Comparison of ENCODE assay signal across 24 cellular contexts in the genomic region with DNA sequence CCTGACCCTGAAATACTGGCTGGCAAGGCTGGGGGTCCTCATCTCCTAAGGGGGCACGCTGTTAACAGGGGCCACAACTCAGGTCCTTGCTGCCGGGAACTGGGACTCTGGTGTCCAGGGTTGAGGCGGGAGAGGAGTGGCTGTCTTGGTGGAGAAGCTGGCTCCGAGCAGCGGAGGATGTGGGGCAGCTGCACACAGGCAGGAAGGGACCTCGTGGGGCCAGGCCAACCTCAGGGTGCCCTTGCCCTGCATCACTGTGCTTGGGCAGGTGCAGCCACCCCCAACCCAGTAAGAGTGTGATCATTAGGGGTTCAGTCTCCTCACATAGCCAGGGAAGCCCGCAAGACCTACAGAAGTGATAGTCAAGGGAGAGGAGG. TPM values are rescaled to one million over a fixed set of nuclear protein-coding genes. Genes with fewer than 3 reads are reported as not detected.
DNase-seq lines count a peak whose midpoint lies in the region; ATAC-seq and TF ChIP-seq lines count a peak whose summit lies in the region.
"Had no signal": no experiment of that assay in that cellular context is flagged by ENCODE, and none has a peak within 500 bp of the region (broad histone marks: within the 10 kb centered on the region; RNA-seq: fewer than 3 reads in every experiment).

No MANE protein-coding gene starts in this region.

- no peak overlapping the region for H2BK5ac ChIP-seq in mesendoderm (ENCODE audit: low read length)

- H3K56ac ChIP-seq in mesendoderm (ENCODE audit: low read length) = no peak overlapping the region

- H2BK15ac ChIP-seq in mesendoderm (replicated peaks; ENCODE audit: low read depth) = no peak overlapping the region

- peak; percentile 59 for DNase-seq in cardiac septum (ENCODE audit: low spot score)
- DNase-seq in Right ventricle myocardium inferior (ENCODE audit: missing footprints) = no peak
- peak in 6 of 10 donors; percentile 2 to 32 (median 20) for DNase-seq in dorsolateral prefrontal cortex
- DNase-seq in osteoblast (ENCODE audit: insufficient read length, low spot score, missing footprints) = peak; percentile 62
- no peak for DNase-seq in GF-D8 (lab: John Stamatoyannopoulos, UW)
- DNase-seq in activated T-cell treated with anti-CD3 and anti-CD28 coated beads, Interleukin-2, amount 50 U/mL, for 24 hours = no peak
- DNase-seq in mesendoderm = no peak
- DNase-seq: C1 segment of cervical spinal cord; CD4-positive, alpha-beta memory T cell; COR-L47; DMS53; GOT3; IMR-90; KG1; MM.1S; NCI-H2029; NCI-H2227 treated with DMSO at 0.1 percent for 48 hours; NCI-H526 treated with DMSO at 0.1 percent for 48 hours; RPMI8226; SHP77 treated with DMSO at 0.1 percent for 48 hours had no signal

- H3K4me2 ChIP-seq in osteoblast (ENCODE audit: insufficient read depth, low read length) = no peak overlapping the region
- H3K4me2 ChIP-seq in mesendoderm (ENCODE audit: low read length) = no peak overlapping the region

- ATAC-seq in Right ventricle myocardium inferior = no peak
- ATAC-seq: HCT116 had no signal

- no peak overlapping the region for H3K9ac ChIP-seq in mesendoderm (ENCODE audit: low read length)

- no peak overlapping the region for H3K4ac ChIP-seq in mesendoderm (ENCODE audit: low read depth, low read length)

- H3K79me2 ChIP-seq in osteoblast (ENCODE audit: insufficient read depth, low read length) (no peaks in the 10 kb centered on the region), mesendoderm (ENCODE audit: control insufficient read depth, insufficient read depth, low read length) (no peaks in the 10 kb centered on the region)

- H3K4me1 ChIP-seq in osteoblast (ENCODE audit: insufficient read depth, low read length) (no peaks in the 10 kb centered on the region), mesendoderm (ENCODE audit: control insufficient read depth, low read depth, low read length) (no peaks in the 10 kb centered on the region)

- H3K27me3 Mint-ChIP-seq in activated T-cell treated with anti-CD3 and anti-CD28 coated beads, Interleukin-2, amount 50 U/mL, for 24 hours = peaks cover 18% of the 10 kb centered on the region

- H3K27ac ChIP-seq in dorsolateral prefrontal cortex (no peak overlapping the region), osteoblast (ENCODE audit: low read depth, low read length) (no peak overlapping the region), mesendoderm (ENCODE audit: low read depth, low read length) (no peak overlapping the region)

- H3K36me3 Mint-ChIP-seq in activated T-cell treated with anti-CD3 and anti-CD28 coated beads, Interleukin-2, amount 50 U/mL, for 24 hours (ENCODE audit: low read depth) = no peaks in the 10 kb centered on the region
- H3K36me3 Mint-ChIP-seq: CD4-positive, alpha-beta memory T cell had no signal

- H3K18ac ChIP-seq in mesendoderm (ENCODE audit: low read length) = no peak overlapping the region

- H3K27ac Mint-ChIP-seq in activated T-cell treated with anti-CD3 and anti-CD28 coated beads, Interleukin-2, amount 50 U/mL, for 24 hours = no peak overlapping the region
- H3K27ac Mint-ChIP-seq: CD4-positive, alpha-beta memory T cell had no signal

- H3K4me1 Mint-ChIP-seq in activated T-cell treated with anti-CD3 and anti-CD28 coated beads, Interleukin-2, amount 50 U/mL, for 24 hours (ENCODE audit: low read depth) = no peaks in the 10 kb centered on the region

- TF ChIP-seq CTCF in dorsolateral prefrontal cortex (IDR thresholded peaks at IDR 0.05 in 54 of 56, conservative IDR thresholded peaks at IDR 0.05 in 2 of 56; ENCODE audit: low read depth in 1 of 56, partially characterized antibody in 56 of 56) (no peak), osteoblast (IDR thresholded peaks at IDR 0.05; ENCODE audit: extremely low read depth, low read depth, low read length) (no peak)

- H3K27me3 ChIP-seq in dorsolateral prefrontal cortex (no peaks in the 10 kb centered on the region), osteoblast (ENCODE audit: insufficient read depth, low read length) (peaks cover 5% of the 10 kb centered on the region), mesendoderm (ENCODE audit: insufficient read depth, low read length, poor library complexity) (no peaks in the 10 kb centered on the region)

- H2AFZ ChIP-seq in osteoblast (ENCODE audit: low read length) = no peak overlapping the region

- H2AK5ac ChIP-seq in mesendoderm (ENCODE audit: low read length) = no peak overlapping the region

- H3K36me3 ChIP-seq in osteoblast (ENCODE audit: insufficient read depth, low read length) (no peaks in the 10 kb centered on the region), mesendoderm (ENCODE audit: control insufficient read depth, insufficient read depth, low read length) (no peaks in the 10 kb centered on the region)

- no CpG with 5 or more reads among the region's 7 CpGs for WGBS in mesendoderm (ENCODE audit: extremely low coverage, insufficient coverage, low lambda C conversion rate)

- no peak overlapping the region for H4K8ac ChIP-seq in mesendoderm (ENCODE audit: low read depth, low read length)

- no peak overlapping the region for H2BK120ac ChIP-seq in mesendoderm (ENCODE audit: low read depth, low read length)

- no peak overlapping the region for H3K4me3 ChIP-seq in dorsolateral prefrontal cortex
- no peak overlapping the region for H3K4me3 ChIP-seq in osteoblast (ENCODE audit: insufficient read depth, low read length)
- H3K4me3 ChIP-seq in mesendoderm (ENCODE audit: low read length) = no peak overlapping the region

- H3K79me1 ChIP-seq in mesendoderm (ENCODE audit: low read length) = no peaks in the 10 kb centered on the region

- H3K9me3 ChIP-seq in osteoblast (ENCODE audit: low read depth, low read length) = no peaks in the 10 kb centered on the region

- intact Hi-C loops in cardiac septum (cut with DNase I) = no loop called here
- intact Hi-C loops in Right ventricle myocardium inferior (cut with DNase I) = no loop called here
- intact Hi-C loops in dorsolateral prefrontal cortex (cut with DNase I) = no loop called here

- no peak overlapping the region for H3K23ac ChIP-seq in mesendoderm (ENCODE audit: low read length)

- H3K9me3 Mint-ChIP-seq in activated T-cell treated with anti-CD3 and anti-CD28 coated beads, Interleukin-2, amount 50 U/mL, for 24 hours = no peaks in the 10 kb centered on the region

- H4K20me1 ChIP-seq in osteoblast (ENCODE audit: insufficient read depth, low read length) = no peaks in the 10 kb centered on the region

- H4K5ac ChIP-seq in mesendoderm (ENCODE audit: low read length) = no peak overlapping the region

- H3K4me3 Mint-ChIP-seq in activated T-cell treated with anti-CD3 and anti-CD28 coated beads, Interleukin-2, amount 50 U/mL, for 24 hours = no peak overlapping the region
- H3K4me3 Mint-ChIP-seq: CD4-positive, alpha-beta memory T cell had no signal

RNA-seq across cellular contexts. Expression of a gene that starts 12.6 kb away (rescaled TPM):
- 4.8 TPM for total RNA-seq in cardiac septum
- total RNA-seq in Right ventricle myocardium inferior = 1.7 TPM
- total RNA-seq in dorsolateral prefrontal cortex = 10 to 100 TPM in 116 of 120 experiments, 1 to 10 TPM in 4; 6.4 to 96.3 (median 26.0) TPM
- not detected in 2 replicates for total RNA-seq in osteoblast
- polyA plus RNA-seq in mesendoderm (2013, experiment 1 of 2) = 0.93 TPM
- 1.2 TPM for polyA plus RNA-seq in mesendoderm (2013, experiment 2 of 2)
- total RNA-seq: NCI-H460 had no signal
- polyA plus RNA-seq: IMR-90 had no signal

RNA-seq across cellular contexts. Expression of a gene that starts 36.6 kb away (rescaled TPM):
- total RNA-seq in cardiac septum (not detected), Right ventricle myocardium inferior (not detected), dorsolateral prefrontal cortex (10 to 100 TPM in 119 of 120 experiments, 1 to 10 TPM in 1; 8.4 to 36.5 (median 24.2) TPM), osteoblast (not detected in 2 replicates)
- polyA plus RNA-seq in mesendoderm (2013, experiment 1 of 2) = 0.03 TPM
- polyA plus RNA-seq in mesendoderm (2013, experiment 2 of 2) = 0.07 TPM
- total RNA-seq: CD4-positive, alpha-beta memory T cell; Daoy; IMR-90; NCI-H460 had no signal
- polyA plus RNA-seq: AG04450; CD4-positive, alpha-beta memory T cell; IMR-90 had no signal

Comparison
In these comparisons a context has a peak if more than half of its experiments do, and no peak if none do; other contexts are left out.
1. DNase-seq: peak in cardiac septum (single experiment), dorsolateral prefrontal cortex (6 of 10) and osteoblast (single experiment); none in Right ventricle myocardium inferior (single experiment), GF-D8 (single experiment), activated T-cell treated with anti-CD3 and anti-CD28 coated beads, Interleukin-2, amount 50 U/mL, for 24 hours (single experiment) and mesendoderm (single experiment).